ENCODE assay signal across 8 cellular contexts in genomic region chr19:58380736-58381459, GRCh38. TPM values are rescaled to one million over a fixed set of nuclear protein-coding genes. Genes with fewer than 3 reads are reported as not detected.
DNase-seq lines count a peak whose midpoint lies in the region; ATAC-seq and TF ChIP-seq lines count a peak whose summit lies in the region.

TSS of gene ZNF837 (minus strand) at chr19:58381030. CDS start at chr19:58369332, 11,698 bp downstream.

- peak within 1 kb of the TSS; percentile 88 for H3K4me3 ChIP-seq in suprapubic skin

- H3K27ac Mint-ChIP-seq in activated naive CD8-positive, alpha-beta T cell, result peak within 1 kb of the TSS; percentile 95

- no peaks in the 10 kb centered on the region for H3K36me3 Mint-ChIP-seq in activated naive CD8-positive, alpha-beta T cell

- peak; percentile 70 to 79 for TF ChIP-seq POLR2A in suprapubic skin (IDR thresholded peaks at IDR 0.05)

- no peaks in the 10 kb centered on the region for H3K9me3 Mint-ChIP-seq in activated naive CD8-positive, alpha-beta T cell (ENCODE audit: low read depth)

- no peaks in the 10 kb centered on the region for H3K36me3 ChIP-seq in suprapubic skin

- no peak for TF ChIP-seq EP300 in suprapubic skin (IDR thresholded peaks at IDR 0.05)

- peaks cover 34% of the 10 kb centered on the region for H3K4me1 ChIP-seq in suprapubic skin

- ATAC-seq in HG02623 (IDR thresholded peaks at IDR 0.05; ENCODE audit: unreplicated experiment) (peak; percentile 78), SK-N-SH treated with all-trans-retinoic acid at 6 μM for 48 hours (peak; percentile 94)

- no peaks in the 10 kb centered on the region for H3K9me3 ChIP-seq in suprapubic skin

- peaks cover 26% of the 10 kb centered on the region for H3K4me1 Mint-ChIP-seq in activated naive CD8-positive, alpha-beta T cell (ENCODE audit: low read depth)

- peak within 1 kb of the TSS; percentile 96 for H3K4me3 Mint-ChIP-seq in activated naive CD8-positive, alpha-beta T cell

- H3K27me3 ChIP-seq in suprapubic skin, result no peaks in the 10 kb centered on the region

- H3K27ac ChIP-seq in suprapubic skin, result peak within 1 kb of the TSS; percentile 95

- TF ChIP-seq CTCF in GM10266 (IDR thresholded peaks at IDR 0.05; ENCODE audit: control insufficient read depth, insufficient read depth, low read depth, missing control alignments) (no peak), suprapubic skin (IDR thresholded peaks at IDR 0.05) (no peak)

- WGBS in suprapubic skin, result 0% methylated on average over 40 of the region's 77 CpGs

- H3K27me3 Mint-ChIP-seq in activated naive CD8-positive, alpha-beta T cell, result no peaks in the 10 kb centered on the region

- peak; percentile 98 for DNase-seq in GM10266 (ENCODE audit: extremely low spot score)
- DNase-seq in NCI-H1092 treated with DMSO at 0.1 percent for 48 hours (lab: John Stamatoyannopoulos, UW), result peak; percentile 95
- peak; percentile 100 for DNase-seq in glomerular endothelial cell (ENCODE audit: extremely low read depth, low read depth, low spot score)
- DNase-seq in nucleus accumbens (lab: John Stamatoyannopoulos, UW), result peak; percentile 86 to 99 (median 97)
- peak; percentile 99 for DNase-seq in suprapubic skin (ENCODE audit: low spot score in 2 of 2)

TF ChIP-seq in SK-N-SH treated with all-trans-retinoic acid at 6 μM for 48 hours, 23 proteins besides CTCF, POLR2A, EP300 and RAD21:
- TF ChIP-seq CREB5 (CRISPR knock-in tag; IDR thresholded peaks at IDR 0.05; ENCODE audit: low read depth) (no peak), ZFP3 (CRISPR knock-in tag; IDR thresholded peaks at IDR 0.05) (peak; percentile 46; the same call in 1 of the 2 replicates), POU6F1 (CRISPR knock-in tag; IDR thresholded peaks at IDR 0.05; ENCODE audit: borderline replicate concordance, low read depth) (peak; percentile 80), ARNTL (CRISPR knock-in tag; IDR thresholded peaks at IDR 0.05; ENCODE audit: borderline replicate concordance, low read depth) (no peak), OSR1 (CRISPR knock-in tag; IDR thresholded peaks at IDR 0.05) (no peak), ZFP30 (CRISPR knock-in tag; IDR thresholded peaks at IDR 0.05) (no peak), PPARA (CRISPR knock-in tag; IDR thresholded peaks at IDR 0.05; ENCODE audit: borderline replicate concordance) (no peak), PATZ1 (CRISPR knock-in tag; IDR thresholded peaks at IDR 0.05; ENCODE audit: borderline replicate concordance) (no peak), TSHZ2 (CRISPR knock-in tag; IDR thresholded peaks at IDR 0.05) (0 out of 2 replicates have a peak, but pooled peaks have one; percentile 20)

RNA-seq across cellular contexts. Expression of gene ZNF837, which starts in this region (rescaled TPM):
- 1.9 and 5.3 TPM in 2 replicates for total RNA-seq in glomerular endothelial cell
- total RNA-seq in suprapubic skin, result 1 to 10 TPM; 2.6 to 6.2 (median 4.3) TPM

Comparison
In these comparisons a context has a peak if more than half of its experiments do, and no peak if none do; other contexts are left out.
1. Peak in every context shown above with its lines: DNase-seq, ATAC-seq, H3K4me3 ChIP-seq and H3K27ac ChIP-seq.